In the genomic region with DNA sequence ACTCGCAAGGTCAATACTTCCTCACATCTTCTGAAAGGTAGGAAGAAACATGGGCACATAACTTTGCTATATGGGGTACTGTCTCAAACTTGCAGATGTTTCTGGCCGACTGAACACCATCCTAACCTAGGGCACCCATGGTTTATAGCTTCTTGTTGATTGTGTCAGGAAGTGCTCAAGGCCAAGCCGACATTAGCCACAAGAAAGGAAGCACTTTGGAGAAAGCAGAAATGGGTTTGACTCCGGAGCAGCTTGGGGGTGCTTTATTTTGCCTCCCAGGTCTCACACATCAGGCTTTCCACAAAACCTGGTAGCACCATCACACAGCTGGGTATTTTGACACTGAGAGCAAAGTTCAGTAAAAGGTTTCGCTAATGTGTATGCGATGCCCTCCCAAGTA, we compare ENCODE assay signal across 14 cellular contexts. TPM values are rescaled to one million over a fixed set of nuclear protein-coding genes. Genes with fewer than 3 reads are reported as not detected.
"Had no signal": no experiment of that assay in that cellular context is flagged by ENCODE, and none has a peak within 500 bp of the region (broad histone marks: within the 10 kb centered on the region; RNA-seq: fewer than 3 reads in every experiment).

No MANE protein-coding gene starts in this region.

- DNase-seq: activated CD4-positive, alpha-beta T cell treated with anti-CD3 and anti-CD28 coated beads for 4 hours; activated CD8-positive, alpha-beta memory T cell treated with anti-CD3 and anti-CD28 coated beads, Interleukin-2, amount 50 U/mL, for 48 hours; activated CD8-positive, alpha-beta T cell treated with anti-CD3 and anti-CD28 coated beads, Interleukin-2, amount 10 ng/mL, durations not matched to agents 7 days and 5 days; activated naive CD4-positive, alpha-beta T cell treated with Interleukin-2 at 50 U/mL for 16 hours; activated naive CD8-positive, alpha-beta T cell treated with anti-CD3 and anti-CD28 coated beads, Interleukin-2, amount 50 U/mL, for 24 hours; esophagus squamous epithelium; left colon; nephron progenitor cell; stimulated activated CD4-positive, alpha-beta T cell treated with anti-CD3 and anti-CD28 coated beads, Interleukin-15, amount 100 ng/mL, for 24 hours; stimulated activated CD4-positive, alpha-beta T cell treated with anti-CD3 and anti-CD28 coated beads, Interleukin-4, amount 100 ng/mL, for 4 hours; stimulated activated naive CD8-positive, alpha-beta T cell treated with anti-CD3 and anti-CD28 coated beads, Interleukin-15, amount 100 ng/mL, for 72 hours; testis had no signal

- H3K27ac ChIP-seq: cardiac muscle cell, testis had no signal

- H3K9me3 ChIP-seq: esophagus squamous epithelium, testis had no signal

- H3K4me3 ChIP-seq: cardiac muscle cell, esophagus squamous epithelium, testis had no signal

- H3K27me3 ChIP-seq: cardiac muscle cell, esophagus squamous epithelium, testis had no signal

- H3K36me3 ChIP-seq: cardiac muscle cell, esophagus squamous epithelium had no signal

RNA-seq across cellular contexts. Expression of gene BHLHE41, which starts 25.1 kb away (rescaled TPM):
- total RNA-seq: activated CD8-positive, alpha-beta T cell treated with anti-CD3 and anti-CD28 coated beads, Interleukin-2, amount 10 ng/mL, durations not matched to agents 7 days and 5 days; T-helper 2 cell treated with Interferon-gamma antibody and Interleukin-4, amounts not matched to agents 100 ng/mL and 5 ng/mL, for 36 hours had no signal

RNA-seq across cellular contexts. Expression of gene SSPN, which starts 45.4 kb away (rescaled TPM):
- total RNA-seq: activated CD8-positive, alpha-beta T cell treated with anti-CD3 and anti-CD28 coated beads, Interleukin-2, amount 10 ng/mL, durations not matched to agents 7 days and 5 days; T-helper 2 cell treated with Interferon-gamma antibody and Interleukin-4, amounts not matched to agents 100 ng/mL and 5 ng/mL, for 36 hours had no signal
